8 cellular contexts compared by ENCODE assay signal in genomic region chr11:125568970-125569912, GRCh38. TPM values are rescaled to one million over a fixed set of nuclear protein-coding genes. Genes with fewer than 3 reads are reported as not detected.
DNase-seq lines count a peak whose midpoint lies in the region; ATAC-seq and TF ChIP-seq lines count a peak whose summit lies in the region.

Gene EI24, plus strand, starts transcription at chr11:125569477. Its CDS starts 3,051 bp downstream, at chr11:125572528.

- intact Hi-C loops in activated CD4-positive, alpha-beta T cell treated with anti-CD3 and anti-CD28 coated beads for 36 hours (cut with DNase I, micrococcal nuclease), result loop anchor here (1.0 to 5.0 kb wide), 10 partner anchors 22 to 699 kb away; partner anchors contain the start of genes STT3A (in 2 of the 2), CHEK1 (in 1 of the 2), HYLS1 (in 1 of the 2) and SRPRA (in 1 of the 2)

- TF ChIP-seq CTCF in BE2C (IDR thresholded peaks at IDR 0.05; ENCODE audit: low read depth, low read length), result peak; percentile 72
- TF ChIP-seq CTCF in choroid plexus epithelial cell (conservative IDR thresholded peaks at IDR 0.05; ENCODE audit: low read depth, low read length), result peak; percentile 73

- no peaks in the 10 kb centered on the region for H3K9me3 Mint-ChIP-seq in activated CD4-positive, alpha-beta T cell treated with anti-CD3 and anti-CD28 coated beads for 36 hours (ENCODE audit: low read depth)

- H3K4me1 Mint-ChIP-seq in activated CD4-positive, alpha-beta T cell treated with anti-CD3 and anti-CD28 coated beads for 36 hours, result peaks cover 24% of the 10 kb centered on the region

- H3K4me3 ChIP-seq in BE2C (ENCODE audit: low read depth, low read length) (peak within 1 kb of the TSS; percentile 97), choroid plexus epithelial cell (ENCODE audit: low read depth, low read length) (peak within 1 kb of the TSS; percentile 90)

- H3K36me3 Mint-ChIP-seq in activated CD4-positive, alpha-beta T cell treated with anti-CD3 and anti-CD28 coated beads for 36 hours (ENCODE audit: low read depth), result peaks cover 19% of the 10 kb centered on the region

- H3K27ac Mint-ChIP-seq in activated CD4-positive, alpha-beta T cell treated with anti-CD3 and anti-CD28 coated beads for 36 hours, result peak within 1 kb of the TSS; percentile 93

- CTCF ChIA-PET in activated CD4-positive, alpha-beta T cell treated with anti-CD3 and anti-CD28 coated beads for 36 hours (lab: Charles Lee), result interaction anchor here (0.9 to 3.7 kb wide), 12 partner anchors 10 to 58 kb away, joined by 3 to 19 read pairs (median 4); partner anchors contain the start of genes CHEK1 and STT3A

- peaks cover 11% of the 10 kb centered on the region for H3K36me3 ChIP-seq in BE2C

- H3K27me3 Mint-ChIP-seq in activated CD4-positive, alpha-beta T cell treated with anti-CD3 and anti-CD28 coated beads for 36 hours, result no peaks in the 10 kb centered on the region

- H3K4me3 Mint-ChIP-seq in activated CD4-positive, alpha-beta T cell treated with anti-CD3 and anti-CD28 coated beads for 36 hours, result peak within 1 kb of the TSS; percentile 92

- DNase-seq in BE2C, result peak; percentile 96
- DNase-seq in NCI-H510A treated with DMSO at 0.1 percent for 48 hours (lab: John Stamatoyannopoulos, UW), result peak; percentile 73
- peak; percentile 95 for DNase-seq in activated CD4-positive, alpha-beta T cell treated with anti-CD3 and anti-CD28 coated beads for 36 hours
- DNase-seq in choroid plexus epithelial cell (ENCODE audit: low read depth), result peak; percentile 93
- DNase-seq in kidney tubule cell (ENCODE audit: low spot score), result peak; percentile 93
- DNase-seq in stimulated activated CD4-positive, alpha-beta T cell treated with anti-CD3 and anti-CD28 coated beads, Interleukin-1b, Interleukin-23, amount 100 ng/mL, for 24 hours (ENCODE audit: low read depth in 4 of 4, low spot score in 1 of 4), result peak; percentile 70 to 88 (median 82)

- peaks cover 2% of the 10 kb centered on the region; the same call in 1 of the 2 replicates for H3K27me3 ChIP-seq in BE2C

- H3K4me1 ChIP-seq in BE2C, result no peaks in the 10 kb centered on the region

- no peaks in the 10 kb centered on the region for H3K9me3 ChIP-seq in BE2C

- peak; percentile 92 for TF ChIP-seq POLR2A in GM19099 (IDR thresholded peaks at IDR 0.05; ENCODE audit: extremely low read depth, insufficient read length, low read depth)

- POLR2A ChIA-PET in activated CD4-positive, alpha-beta T cell treated with anti-CD3 and anti-CD28 coated beads for 36 hours (lab: Charles Lee), result interaction anchor here (0.8 to 1.7 kb wide), 5 partner anchors 17 to 318 kb away, joined by 4 to 12 read pairs (median 5); partner anchors contain the start of genes HYLS1 and STT3A

- ATAC-seq in HG03432 (IDR thresholded peaks at IDR 0.05; ENCODE audit: unreplicated experiment), result peak; percentile 98
- ATAC-seq in activated CD4-positive, alpha-beta T cell treated with anti-CD3 and anti-CD28 coated beads for 36 hours, result peak; percentile 95

RNA-seq across cellular contexts. Expression of gene EI24, which starts in this region (rescaled TPM):
- 118 TPM for polyA plus RNA-seq in BE2C (2012; ENCODE audit: insufficient read depth, insufficient read length, low read depth)
- 10 to 100 TPM; 36.3 to 36.6 TPM for total RNA-seq in activated CD4-positive, alpha-beta T cell treated with anti-CD3 and anti-CD28 coated beads for 36 hours

Comparison
In these comparisons a context has a peak if more than half of its experiments do, and no peak if none do; other contexts are left out.
1. Peak in every context shown above with its lines: DNase-seq, ATAC-seq and H3K4me3 ChIP-seq.